In the genomic region with DNA sequence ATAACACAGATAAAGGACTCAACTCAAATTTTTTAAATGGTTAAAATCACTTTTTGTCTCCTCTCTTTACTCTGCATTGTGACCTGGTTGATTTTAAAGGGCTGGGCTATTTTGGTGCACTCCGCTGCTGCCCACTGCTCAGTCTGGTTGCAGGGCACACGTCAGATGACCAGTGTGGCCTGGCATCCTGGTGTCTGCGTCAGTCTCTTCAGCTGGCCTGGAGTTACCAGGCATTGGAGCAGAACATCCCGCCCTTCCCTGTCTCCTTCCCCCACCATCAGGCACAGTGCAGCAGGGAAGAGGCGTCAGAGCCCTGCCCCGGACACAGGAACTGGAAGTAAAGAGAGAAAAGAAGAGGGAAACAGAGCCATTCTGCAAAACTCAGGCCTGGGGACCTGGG, we compare ENCODE assay signal across 33 cellular contexts. TPM values are rescaled to one million over a fixed set of nuclear protein-coding genes. Genes with fewer than 3 reads are reported as not detected.
DNase-seq lines count a peak whose midpoint lies in the region; ATAC-seq and TF ChIP-seq lines count a peak whose summit lies in the region.
"Had no signal": no experiment of that assay in that cellular context is flagged by ENCODE, and none has a peak within 500 bp of the region (broad histone marks: within the 10 kb centered on the region; RNA-seq: fewer than 3 reads in every experiment).

No MANE protein-coding gene starts in this region.

- ATAC-seq in heart right ventricle (peak in 6 of 8 donors; percentile 63 to 91 (median 78)), HG03565 (IDR thresholded peaks at IDR 0.05; ENCODE audit: unreplicated experiment) (no peak)
- ATAC-seq: GM12878, HepG2 had no signal

- H3K27ac ChIP-seq in heart right ventricle (no peak overlapping the region), left ventricle myocardium inferior (replicated peaks) (no peak overlapping the region)
- H3K27ac ChIP-seq: BLaER1 treated with 17β-estradiol and CSF1 and Interleukin-3, amounts not matched to agents 10 nM and 100 nM; GM23248; RWPE1; SK-N-MC had no signal

- H3K36me3 ChIP-seq in heart right ventricle (no peaks in the 10 kb centered on the region), left ventricle myocardium inferior (no peaks in the 10 kb centered on the region)
- H3K36me3 ChIP-seq: BLaER1 treated with 17β-estradiol and CSF1 and Interleukin-3, amounts not matched to agents 10 nM and 100 nM; HAP-1 had no signal

- intact Hi-C loops in heart right ventricle (cut with DNase I) (no loop called here), left ventricle myocardium inferior (cut with micrococcal nuclease) (no loop called here)

- no peak for TF ChIP-seq CTCF in heart right ventricle (IDR thresholded peaks at IDR 0.05)
- no peak for TF ChIP-seq CTCF in left ventricle myocardium inferior (IDR thresholded peaks at IDR 0.05; ENCODE audit: borderline replicate concordance)

- DNase-seq in heart right ventricle = peak in 1 of 2 donors; percentile 13
- DNase-seq in left ventricle myocardium inferior = no peak
- peak; percentile 51 for DNase-seq in HK-2 (ENCODE audit: unreplicated experiment)
- DNase-seq in glomerular visceral epithelial cell (ENCODE audit: extremely low spot score) = peak; percentile 41
- peak; percentile 62 for DNase-seq in renal cortical epithelial cell (ENCODE audit: low read depth)
- no peak for DNase-seq in middle frontal gyrus (ENCODE audit: extremely low spot score, low spot score)
- no peak for DNase-seq in activated gamma-delta T cell (lab: John Stamatoyannopoulos, UW)
- DNase-seq: CD4-positive, alpha-beta T cell; DMS79; EL; GDM1; GM23248; HFFc6; Karpas-422; NCI-H1092; NCI-H1436; NCI-H187; NCI-H2081 treated with DMSO at 0.1 percent for 48 hours; NCI-H2171; NCI-H226; NCI-H510A; NCI-H69; SIG-M5 had no signal

- H3K4me3 ChIP-seq in heart right ventricle (no peak overlapping the region), left ventricle myocardium inferior (no peak overlapping the region)
- H3K4me3 ChIP-seq: BLaER1 treated with 17β-estradiol and CSF1 and Interleukin-3, amounts not matched to agents 10 nM and 100 nM; GM12878; GM23248; HAP-1; SK-N-MC had no signal

- peaks cover 0 to 5% (median 0%) of the 10 kb centered on the region in 9 donors for H3K4me1 ChIP-seq in heart right ventricle
- no peaks in the 10 kb centered on the region for H3K4me1 ChIP-seq in left ventricle myocardium inferior
- H3K4me1 ChIP-seq: HAP-1 had no signal

- H3K9me3 ChIP-seq in heart right ventricle (no peaks in the 10 kb centered on the region), left ventricle myocardium inferior (replicated peaks) (no peaks in the 10 kb centered on the region)
- H3K9me3 ChIP-seq: BLaER1 treated with 17β-estradiol and CSF1 and Interleukin-3, amounts not matched to agents 10 nM and 100 nM; HAP-1 had no signal

- 58 to 63% methylated on average over 6 of the region's 6 CpGs for WGBS in heart right ventricle, 2 donors

- peaks cover 5 to 85% (median 42%) of the 10 kb centered on the region in 7 donors for H3K27me3 ChIP-seq in heart right ventricle
- peaks cover 98% of the 10 kb centered on the region for H3K27me3 ChIP-seq in left ventricle myocardium inferior (ENCODE audit: low read depth)

RNA-seq across cellular contexts. Expression of gene C1QL2, which starts 8.9 kb away (rescaled TPM):
- total RNA-seq in heart right ventricle (not detected), left ventricle myocardium inferior (not detected), renal cortical epithelial cell (not detected in 2 replicates)
- polyA plus RNA-seq in heart right ventricle = under 1 TPM in 1 of 2 donors, not detected in 1; 0.03 TPM
- total RNA-seq: A172; CD4-positive, alpha-beta T cell; GM12878; GM23248; HepG2; HFFc6; HT-29 had no signal
- polyA plus RNA-seq: AG04450, GM12878, GM23248, HepG2 had no signal

Comparison
In these comparisons a context has a peak if more than half of its experiments do, and no peak if none do; other contexts are left out.
1. DNase-seq: peak in HK-2 (single experiment), glomerular visceral epithelial cell (single experiment) and renal cortical epithelial cell (single experiment); none in left ventricle myocardium inferior (single experiment), middle frontal gyrus (single experiment) and activated gamma-delta T cell (single experiment).